Comparison of ENCODE assay signal across 8 cellular contexts in genomic region chr3:66378256-66378655, GRCh38.
DNase-seq lines count a peak whose midpoint lies in the region; ATAC-seq, FAIRE-seq and TF ChIP-seq lines count a peak whose summit lies in the region.

No MANE protein-coding gene starts in this region.

- POLR2A ChIA-PET in activated B cell treated with CpG ODN at 0.5 μM for 24 hours (lab: Charles Lee), result no interaction called here
- POLR2A ChIA-PET in H1 (lab: Charles Lee; ENCODE audit: partially characterized antibody), result interaction anchor here (0.9 to 1.5 kb wide), 2 partner anchors 8 to 102 kb away, joined by 3 read pairs; no protein-coding TSS in a partner anchor

- intact Hi-C loops in heart left ventricle (cut with DNase I) (loop anchor here in 1 of 10 donors (5.0 kb wide), 1 partner anchor 96 kb away; no protein-coding TSS in a partner anchor), left ventricle myocardium superior (cut with micrococcal nuclease) (loop anchor here (10.0 kb wide), 1 partner anchor 103 kb away; no protein-coding TSS in a partner anchor), activated B cell treated with CpG ODN at 0.5 μM for 24 hours (cut with micrococcal nuclease) (no loop called here)

- H3K9me3 Mint-ChIP-seq in activated B cell treated with CpG ODN at 0.5 μM for 24 hours, result no peaks in the 10 kb centered on the region

- no peaks in the 10 kb centered on the region for H3F3A ChIP-seq in smooth muscle cell (ENCODE audit: low read depth)

- H3K56ac ChIP-seq in H1 (replicated peaks; ENCODE audit: insufficient read length, low read depth, low read length), result no peak overlapping the region

- H3K27ac ChIP-seq in heart left ventricle, result peak overlapping the region in 2 of 12 donors; percentile 2 to 27
- H3K27ac ChIP-seq in H1 (ENCODE audit: low read depth, low read length), result no peak overlapping the region
- H3K27ac ChIP-seq in smooth muscle cell (ENCODE audit: low read depth), result no peak overlapping the region

- no peak overlapping the region for H2AK5ac ChIP-seq in H1 (ENCODE audit: low read depth, low read length)

- ATAC-seq in heart left ventricle, result no peak
- ATAC-seq in left ventricle myocardium superior, result no peak
- ATAC-seq in activated B cell treated with CpG ODN at 0.5 μM for 24 hours (ENCODE audit: low read depth), result peak; percentile 42
- ATAC-seq in GM21723 (IDR thresholded peaks at IDR 0.05; ENCODE audit: unreplicated experiment), result no peak
- ATAC-seq in GM19023 (IDR thresholded peaks at IDR 0.05; ENCODE audit: unreplicated experiment), result no peak

- no peak overlapping the region for H3K14ac ChIP-seq in H1 (ENCODE audit: insufficient read length)

- H2BK20ac ChIP-seq in H1 (ENCODE audit: low read length), result no peak overlapping the region

- peaks cover 87% of the 10 kb centered on the region for H3K36me3 Mint-ChIP-seq in activated B cell treated with CpG ODN at 0.5 μM for 24 hours (ENCODE audit: low read depth)

- H4K5ac ChIP-seq in H1 (ENCODE audit: insufficient read length, low read depth, low read length), result no peak overlapping the region

- no peaks in the 10 kb centered on the region for H3K4me1 Mint-ChIP-seq in activated B cell treated with CpG ODN at 0.5 μM for 24 hours

- no peak overlapping the region for H3K4ac ChIP-seq in H1 (replicated peaks; ENCODE audit: insufficient read length, low read depth, low read length)

- WGBS in heart left ventricle, 4 donors, result 74 to 77% (median 76%) methylated on average over 5 of the region's 5 CpGs
- WGBS in H1 (ENCODE audit: extremely low coverage in 1 of 2, insufficient coverage in 1 of 2, insufficient read length in 1 of 2, insufficient replicate concordance in 2 of 2, low coverage in 1 of 2, low lambda C conversion rate in 2 of 2, missing lambda C conversion rate in 1 of 2), 2 experiments, result 59% methylated on average over 5 of the region's 5 CpGs; no CpG with 5 or more reads in 1 of the 2 experiments
- WGBS in smooth muscle cell (ENCODE audit: low lambda C conversion rate), result 62% methylated on average over 5 of the region's 5 CpGs

- peak overlapping the region; percentile 59 for H3K27ac Mint-ChIP-seq in activated B cell treated with CpG ODN at 0.5 μM for 24 hours

- no peak for FAIRE-seq in H1 (lab: Jason Lieb, UNC)

- CTCF ChIA-PET in activated B cell treated with CpG ODN at 0.5 μM for 24 hours (lab: Charles Lee), result interaction anchor here (0.7 to 1.6 kb wide), 8 partner anchors 9 to 124 kb away, joined by 3 to 5 read pairs (median 4); no protein-coding TSS in a partner anchor
- CTCF ChIA-PET in H1 (lab: Charles Lee; ENCODE audit: partially characterized antibody), result interaction anchor here (0.6 to 4.5 kb wide), 57 partner anchors 8 to 1112 kb away, joined by 3 to 30 read pairs (median 4); no protein-coding TSS in a partner anchor

- TF ChIP-seq CTCF in heart left ventricle (IDR thresholded peaks at IDR 0.05), result peak in 11 of 12 donors; percentile 18 to 54 (median 41)
- no peak for TF ChIP-seq CTCF in activated B cell treated with CpG ODN at 0.5 μM for 24 hours (IDR thresholded peaks at IDR 0.05)
- TF ChIP-seq CTCF in H1 (IDR thresholded peaks at IDR 0.05; ENCODE audit: control extremely low read depth in 1 of 3, insufficient read depth in 1 of 3, low read depth in 1 of 3, low read length in 3 of 3), result peak; percentile 48 to 66 (median 53)
- peak; percentile 50 for TF ChIP-seq CTCF in smooth muscle cell (IDR thresholded peaks at IDR 0.05; ENCODE audit: borderline replicate concordance, insufficient read depth, poor library complexity, severe bottlenecking)

- H3K27me3 ChIP-seq in heart left ventricle (no peaks in the 10 kb centered on the region), H1 (replicated peaks in 1 of 4; ENCODE audit: control insufficient read depth in 3 of 4, extremely low read depth in 1 of 4, insufficient read depth in 3 of 4, low read length in 3 of 4) (no peaks in the 10 kb centered on the region), smooth muscle cell (ENCODE audit: low read depth) (no peaks in the 10 kb centered on the region)

- H3K79me1 ChIP-seq in H1 (ENCODE audit: low read depth, low read length), result no peaks in the 10 kb centered on the region

- no peak overlapping the region for H4K91ac ChIP-seq in H1 (replicated peaks; ENCODE audit: insufficient read length, low read length)

- no peak overlapping the region for H2BK5ac ChIP-seq in H1 (ENCODE audit: low read depth, low read length)

- H3K9ac ChIP-seq in H1 (replicated peaks in 1 of 4; ENCODE audit: extremely low read depth in 1 of 4, low read depth in 3 of 4, low read length in 3 of 4), result no peak overlapping the region
- no peak overlapping the region for H3K9ac ChIP-seq in smooth muscle cell (ENCODE audit: low read depth)

- peak; percentile 38 for TF ChIP-seq RAD21 in H1 (IDR thresholded peaks at IDR 0.05 in 1 of 2, conservative IDR thresholded peaks at IDR 0.05 in 1 of 2; ENCODE audit: low read depth in 2 of 2, low read length in 2 of 2)

- H4K8ac ChIP-seq in H1 (ENCODE audit: extremely low read depth, insufficient read depth, low read length), result no peak overlapping the region

- no peak overlapping the region for H2BK15ac ChIP-seq in H1 (ENCODE audit: low read length)

- H2BK12ac ChIP-seq in H1 (ENCODE audit: low read depth, low read length), result no peak overlapping the region

- H3K18ac ChIP-seq in H1 (ENCODE audit: extremely low read depth, low read length), result no peak overlapping the region

- no peak overlapping the region for H3K23ac ChIP-seq in H1 (ENCODE audit: insufficient read length)

- H3K4me3 ChIP-seq in heart left ventricle (no peak overlapping the region), H1 (ENCODE audit: extremely low read depth in 1 of 4, insufficient read depth in 2 of 4, low read depth in 3 of 4, low read length in 4 of 4) (no peak overlapping the region), smooth muscle cell (no peak overlapping the region)

- H4K20me1 ChIP-seq in H1 (replicated peaks in 1 of 2; ENCODE audit: control insufficient read depth in 1 of 2, insufficient read depth in 2 of 2, low read length in 2 of 2) (peaks cover 2 to 8% of the 10 kb centered on the region in 2 experiments), smooth muscle cell (ENCODE audit: low read depth) (peaks cover 7% of the 10 kb centered on the region)

- no peaks in the 10 kb centered on the region for H3K23me2 ChIP-seq in H1 (ENCODE audit: low read depth, low read length)

- no peak for TF ChIP-seq EP300 in H1 (IDR thresholded peaks at IDR 0.05; ENCODE audit: borderline replicate concordance in 1 of 2, low read depth in 2 of 2, low read length in 2 of 2)

- no peaks in the 10 kb centered on the region for H3K27me3 Mint-ChIP-seq in activated B cell treated with CpG ODN at 0.5 μM for 24 hours

- H3K4me1 ChIP-seq in heart left ventricle (peaks cover 0 to 18% (median 9%) of the 10 kb centered on the region in 12 donors), H1 (replicated peaks in 1 of 4; ENCODE audit: control insufficient read depth in 3 of 4, insufficient read depth in 4 of 4, low read length in 3 of 4) (no peaks in the 10 kb centered on the region), smooth muscle cell (ENCODE audit: low read depth) (peaks cover 3% of the 10 kb centered on the region)

- no peak overlapping the region for H3K4me3 Mint-ChIP-seq in activated B cell treated with CpG ODN at 0.5 μM for 24 hours

- no peak for DNase-seq in heart left ventricle
- DNase-seq in left ventricle myocardium superior, result no peak
- no peak for DNase-seq in activated B cell treated with CpG ODN at 0.5 μM for 24 hours
- DNase-seq in H1 (ENCODE audit: low read depth in 1 of 2, low spot score in 2 of 2), result peak in 1 of 2 experiments; percentile 15
- DNase-seq in smooth muscle cell (lab: John Stamatoyannopoulos, UW; ENCODE audit: unreplicated experiment), result no peak
- no peak for DNase-seq in NCI-H1436 treated with DMSO at 0.1 percent for 48 hours (lab: John Stamatoyannopoulos, UW)

- TF ChIP-seq POLR2A in heart left ventricle (IDR thresholded peaks at IDR 0.05) (no peak), H1 (IDR thresholded peaks at IDR 0.05; ENCODE audit: control extremely low read depth in 1 of 2, low read depth in 2 of 2, low read length in 2 of 2) (peak in 1 of 2 experiments; percentile 32; a peak in 1 of 3 replicates)

- H3K9me3 ChIP-seq in heart left ventricle (no peaks in the 10 kb centered on the region), H1 (ENCODE audit: insufficient read depth in 2 of 2, low read depth in 1 of 2, low read length in 1 of 2) (no peaks in the 10 kb centered on the region), smooth muscle cell (replicated peaks; ENCODE audit: low read depth) (no peaks in the 10 kb centered on the region)

- no peak overlapping the region for H2BK120ac ChIP-seq in H1 (replicated peaks; ENCODE audit: low read depth, low read length)

- H3K4me2 ChIP-seq in H1 (ENCODE audit: insufficient read depth in 1 of 2, low read depth in 2 of 2, low read length in 2 of 2) (no peak overlapping the region), smooth muscle cell (no peak overlapping the region)

- H3K79me2 ChIP-seq in H1 (ENCODE audit: control insufficient read depth in 1 of 2, insufficient read depth in 2 of 2, low read length in 2 of 2), result no peaks in the 10 kb centered on the region
- no peaks in the 10 kb centered on the region for H3K79me2 ChIP-seq in smooth muscle cell (ENCODE audit: low read depth)

- peaks cover 2 to 86% (median 63%) of the 10 kb centered on the region in 9 donors for H3K36me3 ChIP-seq in heart left ventricle
- H3K36me3 ChIP-seq in H1 (ENCODE audit: control insufficient read depth in 2 of 4, insufficient read depth in 4 of 4, low read length in 3 of 4), result peaks cover 35 to 68% (median 58%) of the 10 kb centered on the region in 4 experiments
- H3K36me3 ChIP-seq in smooth muscle cell (ENCODE audit: low read depth), result no peaks in the 10 kb centered on the region

- no peak overlapping the region for H2AFZ ChIP-seq in H1 (ENCODE audit: low read length)
- no peak overlapping the region for H2AFZ ChIP-seq in smooth muscle cell (ENCODE audit: low read depth)

TF ChIP-seq in H1, 55 proteins besides CTCF, POLR2A, EP300 and RAD21 (continues in another document):
- no peak for TF ChIP-seq TAF7 (optimal IDR thresholded peaks at IDR 0.05; ENCODE audit: borderline replicate concordance, low read depth, low read length)
- no peak for TF ChIP-seq CHD2 (IDR thresholded peaks at IDR 0.05; ENCODE audit: low read length)
- TF ChIP-seq SIX5 (IDR thresholded peaks at IDR 0.05; ENCODE audit: low read depth, low read length), result no peak
- TF ChIP-seq CBX5 (IDR thresholded peaks at IDR 0.05; ENCODE audit: low read depth, low read length), result no peak
- no peak for TF ChIP-seq RBBP5 (IDR thresholded peaks at IDR 0.05; ENCODE audit: borderline replicate concordance, low read depth, low read length)
- TF ChIP-seq RXRA (IDR thresholded peaks at IDR 0.05; ENCODE audit: insufficient read depth, low read depth, low read length), result no peak
- TF ChIP-seq SRF (IDR thresholded peaks at IDR 0.05; ENCODE audit: low read depth, low read length), result no peak
- TF ChIP-seq SIN3A (conservative IDR thresholded peaks at IDR 0.05 in 1 of 2, IDR thresholded peaks at IDR 0.05 in 1 of 2; ENCODE audit: low read depth in 1 of 2, low read length in 2 of 2), result peak in 1 of 2 experiments; percentile 65; a peak in 2 of 4 replicates
- TF ChIP-seq TBP (IDR thresholded peaks at IDR 0.05; ENCODE audit: low read depth, low read length), result no peak
- TF ChIP-seq CREB1 (IDR thresholded peaks at IDR 0.05), result no peak
